Comparison of ENCODE assay signal across 8 cellular contexts in the genomic region with DNA sequence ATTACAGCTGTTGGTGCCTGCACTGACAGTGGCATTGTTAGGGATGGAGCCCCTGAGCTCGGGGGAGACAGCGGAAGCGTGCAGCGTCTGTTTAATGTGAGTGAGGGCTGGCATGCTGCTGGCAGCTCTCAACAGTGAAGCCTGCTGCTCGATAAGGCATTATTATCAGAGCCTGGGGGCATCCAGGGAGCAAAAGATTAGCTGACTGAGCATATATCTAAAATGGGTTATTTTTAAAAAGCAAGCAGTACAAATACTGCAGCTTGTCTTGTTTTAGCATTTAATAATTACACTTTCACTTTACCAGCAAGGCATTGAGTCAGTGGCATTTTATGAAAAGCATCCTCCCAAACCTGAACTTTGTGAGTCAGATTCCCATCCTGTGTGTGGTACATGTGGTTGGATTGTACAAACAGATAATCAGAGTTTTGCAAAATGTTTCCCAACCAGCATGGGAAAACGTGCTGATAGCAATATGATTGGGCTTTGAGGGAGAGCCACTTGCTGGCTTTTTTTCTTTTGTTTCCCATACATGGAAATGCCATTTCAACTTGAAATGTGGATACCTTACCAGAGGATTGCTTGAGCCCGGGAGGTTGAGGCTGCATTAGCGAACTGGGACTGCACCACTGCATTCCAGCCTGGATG.
DNase-seq lines count a peak whose midpoint lies in the region; ATAC-seq and TF ChIP-seq lines count a peak whose summit lies in the region.

No MANE protein-coding gene starts in this region.

- CTCF ChIA-PET in activated CD4-positive, alpha-beta T cell treated with anti-CD3 and anti-CD28 coated beads for 36 hours (lab: Charles Lee) = interaction anchor here (0.6 to 2.4 kb wide), 19 partner anchors 10 to 655 kb away, joined by 3 to 7 read pairs (median 3); partner anchors contain the start of gene SNAPC1
- CTCF ChIA-PET in OCI-LY7 (lab: Charles Lee; ENCODE audit: unreplicated experiment) = no interaction called here

- peak overlapping the region; percentile 79 for H3K4me2 ChIP-seq in OCI-LY7 (ENCODE audit: low read length)

- H3K27ac ChIP-seq in OCI-LY7 (ENCODE audit: low read depth, low read length, poor library complexity, severe bottlenecking) (peak overlapping the region; percentile 76), brain microvascular endothelial cell (peak overlapping the region; percentile 100), subcutaneous abdominal adipose tissue (ENCODE audit: low read depth, low read length) (no peak overlapping the region)

- H3K4me3 ChIP-seq in OCI-LY7 (ENCODE audit: low read depth, low read length, poor library complexity, severe bottlenecking) (peak overlapping the region; percentile 63), brain microvascular endothelial cell (ENCODE audit: low read depth, low read length) (peak overlapping the region; percentile 40), subcutaneous abdominal adipose tissue (ENCODE audit: low read depth in 1 of 5, low read length in 5 of 5) (peak overlapping the region in 4 of 5 donors; percentile 7 to 57 (median 27)), lower leg skin (ENCODE audit: low read depth, poor library complexity, severe bottlenecking) (no peak overlapping the region)

- no peaks in the 10 kb centered on the region for H3K9me3 Mint-ChIP-seq in activated CD4-positive, alpha-beta T cell treated with anti-CD3 and anti-CD28 coated beads for 36 hours (ENCODE audit: low read depth)

- 46 to 57% methylated on average over 8 of the region's 8 CpGs for WGBS in lower leg skin, 2 donors

- H3K4me1 ChIP-seq in OCI-LY7 (ENCODE audit: insufficient read depth, low read length, poor library complexity, severe bottlenecking) (peaks cover 75% of the 10 kb centered on the region), subcutaneous abdominal adipose tissue (ENCODE audit: control insufficient read depth in 5 of 5, insufficient read depth in 5 of 5, low read length in 5 of 5) (peaks cover 4 to 62% (median 46%) of the 10 kb centered on the region in 5 donors)

- no TSS peak for BruUV-seq in OCI-LY7 (replicated peaks; lab: Mats Ljungman, UMichigan)

- ATAC-seq in activated CD4-positive, alpha-beta T cell treated with anti-CD3 and anti-CD28 coated beads for 36 hours = peak; percentile 20
- no peak for ATAC-seq in GM19452 (IDR thresholded peaks at IDR 0.05; ENCODE audit: unreplicated experiment)

- peak; percentile 62 for DNase-seq in activated CD4-positive, alpha-beta T cell treated with anti-CD3 and anti-CD28 coated beads for 36 hours
- no peak for DNase-seq in activated CD4-positive, alpha-beta T cell treated with anti-CD3 and anti-CD28 coated beads, Interleukin-2, amount 50 U/mL, for 48 hours
- DNase-seq in OCI-LY7 (ENCODE audit: low spot score) (peak; percentile 74), brain microvascular endothelial cell (peak; percentile 98), kidney tubule cell (ENCODE audit: low spot score) (peak; percentile 95), lower leg skin (ENCODE audit: low spot score in 2 of 2) (no peak)

- H2AFZ ChIP-seq in OCI-LY7 (ENCODE audit: low read length) = peak overlapping the region; percentile 86

- TF ChIP-seq CTCF in OCI-LY7 (conservative IDR thresholded peaks at IDR 0.05; ENCODE audit: low read length) = no peak
- no peak for TF ChIP-seq CTCF in brain microvascular endothelial cell (IDR thresholded peaks at IDR 0.05; ENCODE audit: low read depth, low read length, missing control alignments)
- no peak for TF ChIP-seq CTCF in lower leg skin (IDR thresholded peaks at IDR 0.05)

- peak overlapping the region in 1 of 5 donors; percentile 27 for H3K9ac ChIP-seq in subcutaneous abdominal adipose tissue (ENCODE audit: low read length in 5 of 5)

- peak overlapping the region; percentile 94 for H3K27ac Mint-ChIP-seq in activated CD4-positive, alpha-beta T cell treated with anti-CD3 and anti-CD28 coated beads for 36 hours

- H3K9me2 ChIP-seq in OCI-LY7 (ENCODE audit: insufficient read depth, low read length) = no peaks in the 10 kb centered on the region

- no peak for TF ChIP-seq POLR2A in lower leg skin (IDR thresholded peaks at IDR 0.05)

- no peaks in the 10 kb centered on the region for H3K9me3 ChIP-seq in OCI-LY7 (ENCODE audit: low read length)
- H3K9me3 ChIP-seq in subcutaneous abdominal adipose tissue (ENCODE audit: control insufficient read depth in 5 of 5, low read length in 5 of 5) = no peaks in the 10 kb centered on the region

- no peaks in the 10 kb centered on the region for H4K20me1 ChIP-seq in OCI-LY7 (ENCODE audit: insufficient read depth, low read length)

- in situ Hi-C loops in brain microvascular endothelial cell (cut with HindIII; ENCODE audit: low pct_ligation_motif_present, low sequenced_read_pairs) = loop anchor here (25.0 kb wide), 1 partner anchor 240 kb away; no protein-coding TSS in a partner anchor

- H3K79me2 ChIP-seq in OCI-LY7 (ENCODE audit: insufficient read depth, low read depth, low read length) = peaks cover 4% of the 10 kb centered on the region; the same call in 1 of the 2 replicates

- peak overlapping the region; percentile 81 for H3K4me3 Mint-ChIP-seq in activated CD4-positive, alpha-beta T cell treated with anti-CD3 and anti-CD28 coated beads for 36 hours

- H3K4me1 Mint-ChIP-seq in activated CD4-positive, alpha-beta T cell treated with anti-CD3 and anti-CD28 coated beads for 36 hours = peaks cover 89% of the 10 kb centered on the region

- no peaks in the 10 kb centered on the region for H3K27me3 Mint-ChIP-seq in activated CD4-positive, alpha-beta T cell treated with anti-CD3 and anti-CD28 coated beads for 36 hours

- no peaks in the 10 kb centered on the region for H3K36me3 ChIP-seq in OCI-LY7 (ENCODE audit: insufficient read depth, low read length)
- H3K36me3 ChIP-seq in brain microvascular endothelial cell (replicated peaks) = no peaks in the 10 kb centered on the region
- no peaks in the 10 kb centered on the region for H3K36me3 ChIP-seq in subcutaneous abdominal adipose tissue (ENCODE audit: control insufficient read depth in 5 of 5, insufficient read depth in 5 of 5, low read length in 5 of 5)

- peaks cover 40% of the 10 kb centered on the region for H3K36me3 Mint-ChIP-seq in activated CD4-positive, alpha-beta T cell treated with anti-CD3 and anti-CD28 coated beads for 36 hours (ENCODE audit: low read depth)

- H3K27me3 ChIP-seq in brain microvascular endothelial cell (replicated peaks) (no peaks in the 10 kb centered on the region), subcutaneous abdominal adipose tissue (ENCODE audit: control insufficient read depth in 5 of 5, insufficient read depth in 4 of 5, low read length in 5 of 5) (no peaks in the 10 kb centered on the region)

- POLR2A ChIA-PET in activated CD4-positive, alpha-beta T cell treated with anti-CD3 and anti-CD28 coated beads for 36 hours (lab: Charles Lee) = interaction anchor here (0.6 to 1.6 kb wide), 9 partner anchors 21 to 278 kb away, joined by 3 to 7 read pairs (median 4); partner anchors contain the start of gene HIF1A
- POLR2A ChIA-PET in OCI-LY7 (lab: Charles Lee) = interaction anchor here (0.6 to 15.1 kb wide), 16 partner anchors 19 to 292 kb away, joined by 3 to 333 read pairs (median 4); no protein-coding TSS in a partner anchor

- intact Hi-C loops in activated CD4-positive, alpha-beta T cell treated with anti-CD3 and anti-CD28 coated beads for 36 hours (cut with DNase I, micrococcal nuclease) = loop anchor here (1.0 kb wide), 5 partner anchors 53 to 223 kb away; partner anchors contain the start of gene HIF1A (in 1 of the 2)
- intact Hi-C loops in OCI-LY7 (cut with micrococcal nuclease; ENCODE audit: unreplicated experiment) (loop anchor here (2.0 kb wide), 1 partner anchor 291 kb away; the partner anchor contains the start of gene SNAPC1), lower leg skin (cut with DNase I; ENCODE audit: low total_unique reads) (loop anchor here (10.0 kb wide), 1 partner anchor 253 kb away; no protein-coding TSS in a partner anchor)

Comparison
In these comparisons a context has a peak if more than half of its experiments do, and no peak if none do; other contexts are left out.
1. DNase-seq: peak in activated CD4-positive, alpha-beta T cell treated with anti-CD3 and anti-CD28 coated beads for 36 hours (single experiment), OCI-LY7 (single experiment), brain microvascular endothelial cell (single experiment) and kidney tubule cell (single experiment); none in activated CD4-positive, alpha-beta T cell treated with anti-CD3 and anti-CD28 coated beads, Interleukin-2, amount 50 U/mL, for 48 hours (0 of 2) and lower leg skin (0 of 2).